8 cellular contexts compared by ENCODE assay signal in genomic region chr11:116732740-116733385, GRCh38. TPM values are rescaled to one million over a fixed set of nuclear protein-coding genes. Genes with fewer than 3 reads are reported as not detected.
DNase-seq lines count a peak whose midpoint lies in the region; ATAC-seq, FAIRE-seq and TF ChIP-seq lines count a peak whose summit lies in the region.

No MANE protein-coding gene starts in this region.

- peaks cover 7% of the 10 kb centered on the region; the same call in 1 of the 2 replicates for H3K27me3 ChIP-seq in Panc1 (ENCODE audit: control insufficient read depth, insufficient read depth, low read length)
- H3K27me3 ChIP-seq in osteoblast (ENCODE audit: insufficient read depth, low read length): peaks cover 20% of the 10 kb centered on the region
- no peaks in the 10 kb centered on the region for H3K27me3 ChIP-seq in tibial nerve

- peak; percentile 68 for DNase-seq in CMK (ENCODE audit: low read depth)
- DNase-seq in HTR-8/SVneo (ENCODE audit: insufficient read length, low spot score): peak; percentile 80
- peak; percentile 69 for DNase-seq in Panc1 (ENCODE audit: low read depth, low spot score)
- DNase-seq in activated T-helper 2 cell treated with anti-CD3 and anti-CD28 coated beads, Interferon-gamma antibody, Interleukin-2, Interleukin-4, amounts not matched to agents 10 μg/mL and 5 μg/mL and 100 μg/mL, durations not matched to agents 14 hours and 24 hours and 36 hours (ENCODE audit: low spot score): peak; percentile 24
- DNase-seq in foreskin melanocyte: peak; percentile 40
- DNase-seq in osteoblast (ENCODE audit: insufficient read length, low spot score, missing footprints): peak; percentile 98
- DNase-seq in tibial nerve (ENCODE audit: low spot score in 2 of 2): peak in 1 of 2 donors; percentile 36

- H3K4me3 ChIP-seq in Panc1 (ENCODE audit: low read depth in 2 of 2, low read length in 2 of 2) (no peak overlapping the region), osteoblast (ENCODE audit: insufficient read depth, low read length) (no peak overlapping the region), tibial nerve (no peak overlapping the region)

- peak; percentile 96 for FAIRE-seq in HTR-8/SVneo (lab: Jason Lieb, UNC)

- H3K79me2 ChIP-seq in osteoblast (ENCODE audit: insufficient read depth, low read length): no peaks in the 10 kb centered on the region

- peak overlapping the region; percentile 39 for H2AFZ ChIP-seq in osteoblast (ENCODE audit: low read length)

- H3K4me3 Mint-ChIP-seq in activated T-helper 2 cell treated with anti-CD3 and anti-CD28 coated beads, Interferon-gamma antibody, Interleukin-2, Interleukin-4, amounts not matched to agents 10 μg/mL and 5 μg/mL and 100 μg/mL, durations not matched to agents 14 hours and 24 hours and 36 hours (ENCODE audit: low read depth): no peak overlapping the region

- in situ Hi-C loops in Panc1 (cut with HindIII; ENCODE audit: low pct_unique_long_range_greater_than_20kb, low sequenced_read_pairs): no loop called here

- H3K9me3 Mint-ChIP-seq in activated T-helper 2 cell treated with anti-CD3 and anti-CD28 coated beads, Interferon-gamma antibody, Interleukin-2, Interleukin-4, amounts not matched to agents 10 μg/mL and 5 μg/mL and 100 μg/mL, durations not matched to agents 14 hours and 24 hours and 36 hours: no peaks in the 10 kb centered on the region

- CTCF ChIA-PET in Panc1 (lab: Charles Lee): interaction anchor here (0.6 to 1.9 kb wide), 6 partner anchors 8 to 103 kb away, joined by 4 to 12 read pairs (median 4); no protein-coding TSS in a partner anchor

- peak overlapping the region; percentile 2 for H3K27ac Mint-ChIP-seq in activated T-helper 2 cell treated with anti-CD3 and anti-CD28 coated beads, Interferon-gamma antibody, Interleukin-2, Interleukin-4, amounts not matched to agents 10 μg/mL and 5 μg/mL and 100 μg/mL, durations not matched to agents 14 hours and 24 hours and 36 hours

- no peaks in the 10 kb centered on the region for H3K4me1 ChIP-seq in Panc1 (ENCODE audit: control insufficient read depth, insufficient read depth, low read length)
- H3K4me1 ChIP-seq in osteoblast (ENCODE audit: insufficient read depth, low read length): no peaks in the 10 kb centered on the region
- H3K4me1 ChIP-seq in tibial nerve: peaks cover 0 to 14% (median 3%) of the 10 kb centered on the region in 4 donors

- POLR2A ChIA-PET in Panc1 (lab: Charles Lee): no interaction called here

- H4K20me1 ChIP-seq in osteoblast (ENCODE audit: insufficient read depth, low read length): no peaks in the 10 kb centered on the region

- WGBS in tibial nerve, 2 donors: 33 to 36% methylated on average over 18 of the region's 18 CpGs

- H3K36me3 ChIP-seq in Panc1 (ENCODE audit: control insufficient read depth, insufficient read depth, low read length) (no peaks in the 10 kb centered on the region), osteoblast (ENCODE audit: insufficient read depth, low read length) (no peaks in the 10 kb centered on the region), tibial nerve (peaks cover 0 to 11% (median 0%) of the 10 kb centered on the region in 3 donors)

- TF ChIP-seq POLR2A in tibial nerve (IDR thresholded peaks at IDR 0.05): no peak

- intact Hi-C loops in Panc1 (cut with micrococcal nuclease; ENCODE audit: unreplicated experiment): no loop called here
- intact Hi-C loops in activated T-helper 2 cell treated with anti-CD3 and anti-CD28 coated beads, Interferon-gamma antibody, Interleukin-2, Interleukin-4, amounts not matched to agents 10 μg/mL and 5 μg/mL and 100 μg/mL, durations not matched to agents 14 hours and 24 hours and 36 hours (cut with micrococcal nuclease): loop anchor here (2.0 kb wide), 1 partner anchor 374 kb away; no protein-coding TSS in a partner anchor

- H3K27ac ChIP-seq in Panc1 (ENCODE audit: low read length): no peak overlapping the region
- H3K27ac ChIP-seq in osteoblast (ENCODE audit: low read depth, low read length): no peak overlapping the region
- no peak overlapping the region for H3K27ac ChIP-seq in tibial nerve

- H3K27me3 Mint-ChIP-seq in activated T-helper 2 cell treated with anti-CD3 and anti-CD28 coated beads, Interferon-gamma antibody, Interleukin-2, Interleukin-4, amounts not matched to agents 10 μg/mL and 5 μg/mL and 100 μg/mL, durations not matched to agents 14 hours and 24 hours and 36 hours (ENCODE audit: low read depth): no peaks in the 10 kb centered on the region

- TF ChIP-seq EP300 in tibial nerve (IDR thresholded peaks at IDR 0.05): no peak

- no peaks in the 10 kb centered on the region for H3K36me3 Mint-ChIP-seq in activated T-helper 2 cell treated with anti-CD3 and anti-CD28 coated beads, Interferon-gamma antibody, Interleukin-2, Interleukin-4, amounts not matched to agents 10 μg/mL and 5 μg/mL and 100 μg/mL, durations not matched to agents 14 hours and 24 hours and 36 hours (ENCODE audit: low read depth)

- H3K4me2 ChIP-seq in osteoblast (ENCODE audit: insufficient read depth, low read length): peak overlapping the region; percentile 20

- peak; percentile 97 for TF ChIP-seq CTCF in Panc1 (IDR thresholded peaks at IDR 0.05)
- peak; percentile 79 for TF ChIP-seq CTCF in osteoblast (IDR thresholded peaks at IDR 0.05; ENCODE audit: extremely low read depth, low read depth, low read length)
- peak; percentile 64 to 77 (median 67) for TF ChIP-seq CTCF in tibial nerve (IDR thresholded peaks at IDR 0.05)

- H3K4me1 Mint-ChIP-seq in activated T-helper 2 cell treated with anti-CD3 and anti-CD28 coated beads, Interferon-gamma antibody, Interleukin-2, Interleukin-4, amounts not matched to agents 10 μg/mL and 5 μg/mL and 100 μg/mL, durations not matched to agents 14 hours and 24 hours and 36 hours (ENCODE audit: low read depth): peaks cover 11% of the 10 kb centered on the region

- peak; percentile 60 for ATAC-seq in GM19397 (IDR thresholded peaks at IDR 0.05; ENCODE audit: unreplicated experiment)
- ATAC-seq in Panc1: peak; percentile 91

- no TSS peak for BruUV-seq in Panc1 (replicated peaks; lab: Mats Ljungman, UMichigan)

- H3K9me3 ChIP-seq in Panc1 (ENCODE audit: control insufficient read depth, insufficient read depth, low read depth, low read length) (no peaks in the 10 kb centered on the region), osteoblast (ENCODE audit: low read depth, low read length) (no peaks in the 10 kb centered on the region), tibial nerve (no peaks in the 10 kb centered on the region)

RNA-seq across cellular contexts. Expression of gene BUD13, which starts 39.9 kb away (rescaled TPM):
- total RNA-seq in Panc1 (2021; ENCODE audit: unreplicated experiment) (30.0 TPM), osteoblast (12.7 and 14.5 TPM in 2 replicates), tibial nerve (10 to 100 TPM; 13.1 to 28.2 (median 20.3) TPM)
- 20.6 TPM for polyA plus RNA-seq in Panc1 (2012; ENCODE audit: insufficient read length)
- total RNA-seq in activated T-helper 2 cell treated with anti-CD3 and anti-CD28 coated beads, Interferon-gamma antibody, Interleukin-2, Interleukin-4, amounts not matched to agents 10 μg/mL and 5 μg/mL and 100 μg/mL, durations not matched to agents 14 hours and 24 hours and 36 hours: 30.4 and 34.3 TPM in 2 replicates

RNA-seq across cellular contexts. Expression of gene ZPR1, which starts 55.0 kb away (rescaled TPM):
- total RNA-seq in Panc1 (2021; ENCODE audit: unreplicated experiment) (139 TPM), osteoblast (27.1 and 36.2 TPM in 2 replicates), tibial nerve (10 to 100 TPM; 11.4 to 28.5 (median 23.8) TPM)
- 130 TPM for polyA plus RNA-seq in Panc1 (2012; ENCODE audit: insufficient read length)
- 84.1 and 84.7 TPM in 2 replicates for total RNA-seq in activated T-helper 2 cell treated with anti-CD3 and anti-CD28 coated beads, Interferon-gamma antibody, Interleukin-2, Interleukin-4, amounts not matched to agents 10 μg/mL and 5 μg/mL and 100 μg/mL, durations not matched to agents 14 hours and 24 hours and 36 hours

RNA-seq across cellular contexts. Expression of gene APOA5, which starts 58.8 kb away (rescaled TPM):
- 0.39 TPM for total RNA-seq in Panc1 (2021; ENCODE audit: unreplicated experiment)
- polyA plus RNA-seq in Panc1 (2012; ENCODE audit: insufficient read length): not detected
- total RNA-seq in activated T-helper 2 cell treated with anti-CD3 and anti-CD28 coated beads, Interferon-gamma antibody, Interleukin-2, Interleukin-4, amounts not matched to agents 10 μg/mL and 5 μg/mL and 100 μg/mL, durations not matched to agents 14 hours and 24 hours and 36 hours: not detected in 2 replicates
- under 0.01 TPM in 1 of 2 replicates, not detected in the other for total RNA-seq in osteoblast
- total RNA-seq in tibial nerve: not detected
